Comparison of ENCODE assay signal across 19 cellular contexts in the genomic region with DNA sequence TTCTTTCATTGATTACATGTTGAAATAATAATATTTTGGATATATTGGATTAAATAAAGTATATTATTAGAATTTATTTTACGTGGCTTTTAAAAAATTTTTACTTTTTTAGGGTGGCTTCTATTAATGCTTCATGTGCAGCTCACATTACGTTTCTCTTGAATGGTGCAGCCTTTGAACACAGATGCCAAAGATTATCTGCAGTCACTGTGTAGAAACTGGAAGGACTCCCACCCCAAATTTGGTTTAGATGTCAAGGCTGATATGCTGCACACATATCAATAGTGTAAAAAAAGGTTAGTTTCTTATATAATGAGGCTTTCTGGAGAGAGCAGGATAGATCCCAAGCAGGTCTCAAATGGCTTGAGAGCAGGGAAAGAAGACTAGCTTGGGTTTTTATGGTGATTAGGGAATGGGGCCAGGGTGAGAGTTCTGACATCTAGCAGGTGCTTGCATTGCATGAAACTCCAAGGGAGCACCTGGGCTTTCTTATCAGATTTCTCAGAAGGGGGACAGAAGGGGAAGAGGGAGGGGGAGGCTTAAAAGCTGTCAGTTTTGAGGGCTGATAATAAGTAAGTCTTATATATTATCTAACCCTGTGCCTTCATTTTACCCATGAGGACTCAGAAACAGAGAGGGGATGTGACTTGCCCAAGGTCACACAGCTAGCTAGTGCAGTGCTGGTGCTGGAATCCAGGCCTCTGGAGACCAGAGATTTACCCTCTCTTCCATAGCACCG.
DNase-seq lines count a peak whose midpoint lies in the region; TF ChIP-seq lines count a peak whose summit lies in the region.
"Had no signal": no experiment of that assay in that cellular context is flagged by ENCODE, and none has a peak within 500 bp of the region (broad histone marks: within the 10 kb centered on the region; RNA-seq: fewer than 3 reads in every experiment).

No MANE protein-coding gene starts in this region.

- no peak overlapping the region for H3K4me3 Mint-ChIP-seq in MCF 10A (ENCODE audit: unreplicated experiment)
- H3K4me3 Mint-ChIP-seq: CD4-positive, CD25-positive, alpha-beta regulatory T cell; T-cell had no signal

- no peaks in the 10 kb centered on the region for H3K27me3 Mint-ChIP-seq in MCF 10A (ENCODE audit: insufficient read depth, unreplicated experiment)
- H3K27me3 Mint-ChIP-seq: CD4-positive, CD25-positive, alpha-beta regulatory T cell; T-cell had no signal

- TF ChIP-seq EP300 in esophagus muscularis mucosa (IDR thresholded peaks at IDR 0.05) (no peak), stomach (IDR thresholded peaks at IDR 0.05) (no peak)

- intact Hi-C loops in breast epithelium (cut with DNase I; ENCODE audit: low total_unique reads) (no loop called here), MCF 10A (cut with micrococcal nuclease) (no loop called here), esophagus muscularis mucosa (cut with DNase I) (no loop called here), thyroid gland (cut with DNase I) (no loop called here), stomach (cut with DNase I; ENCODE audit: low total_unique reads) (no loop called here), PC-9 (cut with micrococcal nuclease; ENCODE audit: unreplicated experiment) (loop anchor here (1.0 kb wide), 1 partner anchor 24 kb away; no protein-coding TSS in a partner anchor)

- H3K27ac ChIP-seq in breast epithelium (peak overlapping the region; percentile 48 to 60), esophagus muscularis mucosa (replicated peaks in 1 of 4) (no peak overlapping the region), thyroid gland (peak overlapping the region; percentile 82 to 89 (median 83)), stomach (no peak overlapping the region), PC-9 (no peak overlapping the region)

- CTCF ChIA-PET in MCF 10A (lab: Yijun Ruan, JAX) (interaction anchor here (0.8 kb wide), 1 partner anchor 11 kb away, joined by 3 read pairs; no protein-coding TSS in a partner anchor), PC-9 (lab: Charles Lee) (no interaction called here)

- no peaks in the 10 kb centered on the region for H3K4me1 ChIP-seq in breast epithelium
- H3K4me1 ChIP-seq in esophagus muscularis mucosa: no peaks in the 10 kb centered on the region
- H3K4me1 ChIP-seq in thyroid gland: peaks cover 36 to 62% of the 10 kb centered on the region in 2 donors
- H3K4me1 ChIP-seq in stomach: no peaks in the 10 kb centered on the region
- H3K4me1 ChIP-seq in PC-9 (replicated peaks; ENCODE audit: insufficient read depth): no peaks in the 10 kb centered on the region
- H3K4me1 ChIP-seq: Caco-2 had no signal

- H3K4me2 ChIP-seq in PC-9: no peak overlapping the region
- H3K4me2 ChIP-seq: SK-N-SH had no signal

- H3K4me3 ChIP-seq in breast epithelium (no peak overlapping the region), esophagus muscularis mucosa (no peak overlapping the region), thyroid gland (replicated peaks in 1 of 3) (no peak overlapping the region), stomach (no peak overlapping the region), PC-9 (no peak overlapping the region)

- H3K9me3 Mint-ChIP-seq in MCF 10A (ENCODE audit: unreplicated experiment): no peaks in the 10 kb centered on the region

- H3K79me2 ChIP-seq in PC-9 (ENCODE audit: low read depth): no peaks in the 10 kb centered on the region

- no peak for DNase-seq in breast epithelium (ENCODE audit: low spot score in 2 of 2)
- no peak for DNase-seq in MCF 10A (ENCODE audit: unreplicated experiment)
- DNase-seq in NAMALWA (ENCODE audit: low spot score): peak; percentile 31
- peak; percentile 50 for DNase-seq in esophagus muscularis mucosa (ENCODE audit: extremely low spot score)
- no peak for DNase-seq in thyroid gland
- DNase-seq in stomach: no peak
- no peak for DNase-seq in activated CD8-positive, alpha-beta memory T cell treated with anti-CD3 and anti-CD28 coated beads, Interleukin-2, amount 50 U/mL, for 48 hours
- no peak for DNase-seq in PC-9
- DNase-seq: 8988T; Caco-2; DMS153; NCI-H1436; NCI-H1930; NCI-H446 treated with DMSO at 0.1 percent for 48 hours; NK-92 treated with Interleukin-12 subunit alpha and Interleukin-12 subunit beta, amount 100 ng/mL, for 24 hours; SHP77; SK-N-SH; T-cell had no signal

- no peaks in the 10 kb centered on the region for H3K4me1 Mint-ChIP-seq in MCF 10A (ENCODE audit: insufficient read depth, unreplicated experiment)

- 93% methylated on average over 3 of the region's 3 CpGs for WGBS in esophagus muscularis mucosa
- 72 to 76% methylated on average over 3 of the region's 3 CpGs for WGBS in thyroid gland, 2 donors
- WGBS in stomach, 5 donors: 70 to 85% (median 72%) methylated on average over 3 of the region's 3 CpGs

- POLR2A ChIA-PET in MCF 10A (lab: Yijun Ruan, JAX): no interaction called here
- POLR2A ChIA-PET in PC-9 (lab: Charles Lee; ENCODE audit: unreplicated experiment): no interaction called here

- H4K20me1 ChIP-seq in PC-9 (ENCODE audit: insufficient read depth): no peaks in the 10 kb centered on the region

- peaks cover 0 to 9% of the 10 kb centered on the region in 2 donors for H3K9me3 ChIP-seq in breast epithelium
- H3K9me3 ChIP-seq in esophagus muscularis mucosa: no peaks in the 10 kb centered on the region
- no peaks in the 10 kb centered on the region for H3K9me3 ChIP-seq in thyroid gland
- H3K9me3 ChIP-seq in stomach: peaks cover 0 to 14% (median 5%) of the 10 kb centered on the region in 4 donors
- H3K9me3 ChIP-seq in PC-9 (ENCODE audit: insufficient read depth, low read depth): no peaks in the 10 kb centered on the region
- H3K9me3 ChIP-seq: Caco-2, SK-N-SH had no signal

- H3K36me3 Mint-ChIP-seq in MCF 10A (ENCODE audit: insufficient read depth, unreplicated experiment): no peaks in the 10 kb centered on the region
- H3K36me3 Mint-ChIP-seq: CD4-positive, CD25-positive, alpha-beta regulatory T cell; T-cell had no signal

- TF ChIP-seq CTCF in breast epithelium (IDR thresholded peaks at IDR 0.05): no peak
- TF ChIP-seq CTCF in MCF 10A (IDR thresholded peaks at IDR 0.05; ENCODE audit: unreplicated experiment): no peak
- no peak for TF ChIP-seq CTCF in esophagus muscularis mucosa (IDR thresholded peaks at IDR 0.05)
- TF ChIP-seq CTCF in thyroid gland (IDR thresholded peaks at IDR 0.05): no peak
- no peak for TF ChIP-seq CTCF in stomach (IDR thresholded peaks at IDR 0.05)
- TF ChIP-seq CTCF in PC-9 (conservative IDR thresholded peaks at IDR 0.05): no peak

- TF ChIP-seq POLR2A in breast epithelium (IDR thresholded peaks at IDR 0.05) (no peak), esophagus muscularis mucosa (IDR thresholded peaks at IDR 0.05; ENCODE audit: low read depth) (no peak), thyroid gland (IDR thresholded peaks at IDR 0.05) (no peak), stomach (IDR thresholded peaks at IDR 0.05) (no peak)

- no peaks in the 10 kb centered on the region for H3K9me2 ChIP-seq in PC-9 (ENCODE audit: insufficient read depth)
- H3K9me2 ChIP-seq: SK-N-SH had no signal

- H3K36me3 ChIP-seq in breast epithelium: no peaks in the 10 kb centered on the region
- no peaks in the 10 kb centered on the region for H3K36me3 ChIP-seq in esophagus muscularis mucosa
- no peaks in the 10 kb centered on the region for H3K36me3 ChIP-seq in thyroid gland
- H3K36me3 ChIP-seq in stomach: no peaks in the 10 kb centered on the region
- no peaks in the 10 kb centered on the region for H3K36me3 ChIP-seq in PC-9 (ENCODE audit: low read depth)

- H2AFZ ChIP-seq in PC-9: no peak overlapping the region

- H3F3A ChIP-seq in PC-9 (ENCODE audit: insufficient read depth, low read depth): no peaks in the 10 kb centered on the region

- H3K27me3 ChIP-seq in breast epithelium (no peaks in the 10 kb centered on the region), esophagus muscularis mucosa (no peaks in the 10 kb centered on the region), thyroid gland (no peaks in the 10 kb centered on the region), stomach (no peaks in the 10 kb centered on the region), PC-9 (ENCODE audit: insufficient read depth, low read depth) (peaks cover 5% of the 10 kb centered on the region; the same call in 1 of the 2 replicates)

- BruUV-seq in MCF 10A (replicated peaks; lab: Mats Ljungman, UMichigan) (no TSS peak), PC-9 (replicated peaks; lab: Mats Ljungman, UMichigan) (no TSS peak)

- H3K27ac Mint-ChIP-seq in MCF 10A (ENCODE audit: low read depth, unreplicated experiment): no peak overlapping the region
- H3K27ac Mint-ChIP-seq: T-cell had no signal

Comparison
In these comparisons a context has a peak if more than half of its experiments do, and no peak if none do; other contexts are left out.
1. DNase-seq: peak in NAMALWA (single experiment) and esophagus muscularis mucosa (single experiment); none in breast epithelium (0 of 2), MCF 10A (single experiment), thyroid gland (0 of 2), stomach (single experiment), activated CD8-positive, alpha-beta memory T cell treated with anti-CD3 and anti-CD28 coated beads, Interleukin-2, amount 50 U/mL, for 48 hours (single experiment) and PC-9 (0 of 2).
2. H3K27ac ChIP-seq: peak in breast epithelium (2 of 2) and thyroid gland (3 of 3); none in esophagus muscularis mucosa (0 of 4), stomach (0 of 5) and PC-9 (single experiment).